26 cellular contexts compared by ENCODE assay signal in the genomic region with DNA sequence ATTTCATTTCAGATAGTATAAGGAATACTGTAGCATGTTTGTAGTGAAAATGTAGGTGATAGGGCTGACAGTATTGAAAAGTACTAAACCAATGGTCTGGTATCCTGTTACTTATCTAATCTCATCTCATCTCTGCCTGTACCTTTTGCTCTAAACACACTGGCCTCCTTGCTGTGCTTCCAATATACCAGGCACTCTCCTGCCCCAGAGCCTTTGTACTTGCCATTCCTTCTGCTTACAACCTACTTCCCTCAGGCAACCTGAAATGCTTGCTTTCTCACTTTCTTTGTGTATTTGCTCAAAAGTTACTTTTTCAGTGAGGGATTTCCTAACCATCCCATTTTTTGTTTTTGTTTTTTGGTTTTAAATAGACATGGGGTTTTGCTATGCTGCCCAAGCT.
"Had no signal": no experiment of that assay in that cellular context is flagged by ENCODE, and none has a peak within 500 bp of the region (broad histone marks: within the 10 kb centered on the region; RNA-seq: fewer than 3 reads in every experiment).

No MANE protein-coding gene starts in this region.

- H3K4me3 ChIP-seq: ascending aorta, coronary artery, pancreas, prostate gland, skin epidermis, upper lobe of left lung had no signal

- H3K27ac ChIP-seq: ascending aorta, coronary artery, foreskin keratinocyte, pancreas, prostate gland, skin epidermis, upper lobe of left lung had no signal

- H3K36me3 ChIP-seq: ascending aorta, pancreas, prostate gland, upper lobe of left lung had no signal

- H3K9me3 ChIP-seq: ascending aorta, pancreas, prostate gland, upper lobe of left lung had no signal

- FAIRE-seq: endothelial cell of umbilical vein, pancreas had no signal

- H3K27me3 ChIP-seq: ascending aorta, foreskin keratinocyte, pancreas, upper lobe of left lung had no signal

- ATAC-seq: activated CD4-positive, alpha-beta T cell treated with anti-CD3 and anti-CD28 coated beads for 36 hours; activated CD8-positive, alpha-beta memory T cell treated with anti-CD3 and anti-CD28 coated beads, Interleukin-2, amount 10 ng/mL, durations not matched to agents 7 days and 5 days; activated CD8-positive, alpha-beta T cell treated with anti-CD3 and anti-CD28 coated beads, Interleukin-2, amount 10 ng/mL, durations not matched to agents 7 days and 5 days; effector memory CD8-positive, alpha-beta T cell; foreskin keratinocyte; left cardiac atrium; naive thymus-derived CD4-positive, alpha-beta T cell; pancreas; sciatic nerve; stimulated activated naive CD8-positive, alpha-beta T cell treated with anti-CD3 and anti-CD28 coated beads, Interleukin-15, amount 100 ng/mL, for 72 hours had no signal

- H3K4me1 ChIP-seq: ascending aorta, foreskin keratinocyte, pancreas, prostate gland, upper lobe of left lung had no signal

- DNase-seq: activated CD4-positive, alpha-beta T cell treated with anti-CD3 and anti-CD28 coated beads for 36 hours; activated CD4-positive, CD25-positive, alpha-beta regulatory T cell; activated CD8-positive, alpha-beta memory T cell treated with anti-CD3 and anti-CD28 coated beads, Interleukin-2, amount 10 ng/mL, durations not matched to agents 7 days and 5 days; activated CD8-positive, alpha-beta T cell treated with anti-CD3 and anti-CD28 coated beads, Interleukin-2, amount 10 ng/mL, durations not matched to agents 7 days and 5 days; activated naive CD4-positive, alpha-beta T cell treated with Interleukin-2 at 50 U/mL for 16 hours; activated T-cell treated with anti-CD3 and anti-CD28 coated beads, Interleukin-2, amount 50 U/mL, for 48 hours; effector memory CD8-positive, alpha-beta T cell; foreskin keratinocyte; left cardiac atrium; mammary epithelial cell; midbrain; naive thymus-derived CD4-positive, alpha-beta T cell; nucleus accumbens; pancreas; stimulated activated CD4-positive, alpha-beta T cell treated with anti-CD3 and anti-CD28 coated beads, Interleukin-12 subunit alpha, Interleukin-12 subunit beta, amount 100 ng/mL, for 4 hours; stimulated activated CD4-positive, alpha-beta T cell treated with anti-CD3 and anti-CD28 coated beads, Interleukin-4, amount 100 ng/mL, for 1 hour; stimulated activated naive CD8-positive, alpha-beta T cell treated with anti-CD3 and anti-CD28 coated beads, Interleukin-15, amount 100 ng/mL, for 72 hours; substantia nigra; T-helper 1 cell; upper lobe of left lung had no signal
